ENCODE assay signal across 8 cellular contexts in the genomic region with DNA sequence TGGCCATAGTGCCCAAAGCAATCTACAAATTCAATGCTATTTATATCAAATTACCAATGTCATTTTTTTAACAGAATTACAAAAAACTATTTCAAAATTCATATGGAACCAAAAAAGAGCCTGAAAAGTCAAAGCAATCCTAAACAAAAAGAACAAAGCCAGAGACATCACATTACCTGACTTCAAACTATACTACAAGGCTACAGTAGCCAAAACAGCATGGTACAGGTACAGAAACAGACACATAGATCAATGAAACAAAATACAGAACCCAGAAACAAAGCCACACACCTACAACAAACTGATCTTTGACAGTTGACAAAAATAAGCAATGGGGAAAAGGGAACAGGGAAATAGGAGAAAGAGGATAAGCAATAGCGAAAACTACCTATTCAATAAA.
"Had no signal": no experiment of that assay in that cellular context is flagged by ENCODE, and none has a peak within 500 bp of the region (broad histone marks: within the 10 kb centered on the region; RNA-seq: fewer than 3 reads in every experiment).

No MANE protein-coding gene starts in this region.

- H3K36me3 ChIP-seq: HAP-1 had no signal

- H3K27ac ChIP-seq: GM23248 had no signal

- H3K4me1 ChIP-seq: HAP-1 had no signal

- H3K4me3 ChIP-seq: GM23248, GM23338, HAP-1 had no signal

- H3K9me3 ChIP-seq: HAP-1 had no signal

- DNase-seq: GM23248, GOT3, H7, H9, HCEC 1CT, HFFc6 had no signal
